9 cellular contexts compared by ENCODE assay signal in genomic region chr10:69181433-69181832, GRCh38. TPM values are rescaled to one million over a fixed set of nuclear protein-coding genes. Genes with fewer than 3 reads are reported as not detected.
DNase-seq lines count a peak whose midpoint lies in the region; ATAC-seq and TF ChIP-seq lines count a peak whose summit lies in the region.
"Had no signal": no experiment of that assay in that cellular context is flagged by ENCODE, and none has a peak within 500 bp of the region (broad histone marks: within the 10 kb centered on the region; RNA-seq: fewer than 3 reads in every experiment).

No MANE protein-coding gene starts in this region.

- H3K9me3 ChIP-seq in BE2C = no peaks in the 10 kb centered on the region
- no peaks in the 10 kb centered on the region for H3K9me3 ChIP-seq in colonic mucosa
- H3K9me3 ChIP-seq in naive thymus-derived CD4-positive, alpha-beta T cell (ENCODE audit: control insufficient read depth in 2 of 3, low read length in 3 of 3) = no peaks in the 10 kb centered on the region
- H3K9me3 ChIP-seq in thyroid gland = no peaks in the 10 kb centered on the region
- H3K9me3 ChIP-seq: Peyer's patch had no signal

- peak overlapping the region; percentile 98 to 100 (median 99) for H3K27ac Mint-ChIP-seq in naive thymus-derived CD4-positive, alpha-beta T cell

- CTCF ChIA-PET in naive thymus-derived CD4-positive, alpha-beta T cell (lab: Charles Lee) = no interaction called here

- peaks cover 61% of the 10 kb centered on the region for H3K79me2 ChIP-seq in KMS-11 (ENCODE audit: insufficient read depth, low read depth)

- H2AFZ ChIP-seq in KMS-11 (ENCODE audit: low read depth) = no peak overlapping the region

- no peaks in the 10 kb centered on the region for H3K27me3 Mint-ChIP-seq in naive thymus-derived CD4-positive, alpha-beta T cell

- H3K27ac ChIP-seq in KMS-11 (peak overlapping the region; percentile 77), colonic mucosa (no peak overlapping the region), thyroid gland (no peak overlapping the region)
- peak overlapping the region; percentile 95 for H3K27ac ChIP-seq in naive thymus-derived CD4-positive, alpha-beta T cell (ENCODE audit: low read depth, low read length)

- POLR2A ChIA-PET in naive thymus-derived CD4-positive, alpha-beta T cell (lab: Charles Lee) = interaction anchor here (1.4 kb wide), 1 partner anchor 57 kb away, joined by 5 read pairs; no protein-coding TSS in a partner anchor

- H3K36me3 Mint-ChIP-seq in naive thymus-derived CD4-positive, alpha-beta T cell = peaks cover 0 to 16% (median 5%) of the 10 kb centered on the region in 5 donors

- DNase-seq in BE2C (no peak), colonic mucosa (no peak), NCI-H1048 (lab: John Stamatoyannopoulos, UW) (no peak), thyroid gland (no peak), NCI-H1105 treated with DMSO at 0.1 percent for 48 hours (lab: John Stamatoyannopoulos, UW) (no peak)
- no peak for DNase-seq in naive thymus-derived CD4-positive, alpha-beta T cell
- DNase-seq: Peyer's patch had no signal

- H3K4me3 ChIP-seq in BE2C (ENCODE audit: low read depth, low read length) = peak overlapping the region; percentile 100
- H3K4me3 ChIP-seq in KMS-11 (IDR thresholded peaks at IDR 0.05; ENCODE audit: insufficient read depth, low read depth, low read length) = no peak overlapping the region
- peak overlapping the region; percentile 100 for H3K4me3 ChIP-seq in colonic mucosa
- H3K4me3 ChIP-seq in naive thymus-derived CD4-positive, alpha-beta T cell (ENCODE audit: low read length) = peak overlapping the region; percentile 83
- no peak overlapping the region for H3K4me3 ChIP-seq in thyroid gland (replicated peaks in 1 of 3)

- WGBS in thyroid gland, 2 donors = 55 to 71% methylated on average over 1 of the region's 1 CpG

- peak overlapping the region; percentile 89; the same call in 1 of the 2 replicates for H3K9ac ChIP-seq in KMS-11
- peak overlapping the region; percentile 50 to 98 for H3K9ac ChIP-seq in colonic mucosa (ENCODE audit: low read depth in 2 of 2, low read length in 2 of 2)

- peaks cover 19% of the 10 kb centered on the region for H3K36me3 ChIP-seq in BE2C
- no peaks in the 10 kb centered on the region for H3K36me3 ChIP-seq in KMS-11 (ENCODE audit: insufficient read depth)
- peaks cover 3% of the 10 kb centered on the region for H3K36me3 ChIP-seq in colonic mucosa
- peaks cover 3 to 26% (median 6%) of the 10 kb centered on the region in 3 experiments for H3K36me3 ChIP-seq in naive thymus-derived CD4-positive, alpha-beta T cell (ENCODE audit: control insufficient read depth in 2 of 3, insufficient read depth in 3 of 3, low read length in 3 of 3)
- H3K36me3 ChIP-seq in thyroid gland = peaks cover under 1 to 7% of the 10 kb centered on the region in 2 donors

- H3K4me1 ChIP-seq in BE2C (peaks cover 3% of the 10 kb centered on the region; the same call in 1 of the 2 replicates), KMS-11 (ENCODE audit: low read depth, poor library complexity, severe bottlenecking) (peaks cover 17% of the 10 kb centered on the region), colonic mucosa (peaks cover 4% of the 10 kb centered on the region), thyroid gland (peaks cover 12 to 17% of the 10 kb centered on the region in 2 donors)
- peaks cover 12 to 15% of the 10 kb centered on the region in 2 donors for H3K4me1 ChIP-seq in naive thymus-derived CD4-positive, alpha-beta T cell (ENCODE audit: control insufficient read depth in 2 of 2, insufficient read depth in 2 of 2, low read length in 2 of 2)

- TF ChIP-seq CTCF in BE2C (IDR thresholded peaks at IDR 0.05; ENCODE audit: low read depth, low read length) (no peak), KMS-11 (conservative IDR thresholded peaks at IDR 0.05; ENCODE audit: low read depth, low read length) (no peak), colonic mucosa (IDR thresholded peaks at IDR 0.05) (no peak), thyroid gland (IDR thresholded peaks at IDR 0.05) (no peak)

- H3K27me3 ChIP-seq in BE2C (no peaks in the 10 kb centered on the region), KMS-11 (ENCODE audit: insufficient read depth, low read depth) (no peaks in the 10 kb centered on the region), colonic mucosa (no peaks in the 10 kb centered on the region), thyroid gland (no peaks in the 10 kb centered on the region)
- H3K27me3 ChIP-seq in naive thymus-derived CD4-positive, alpha-beta T cell (ENCODE audit: control insufficient read depth in 2 of 2, insufficient read depth in 2 of 2, low read length in 2 of 2) = no peaks in the 10 kb centered on the region
- H3K27me3 ChIP-seq: Peyer's patch had no signal

- H3K4me1 Mint-ChIP-seq in naive thymus-derived CD4-positive, alpha-beta T cell = peaks cover 25 to 66% (median 47%) of the 10 kb centered on the region in 7 donors

- no peak for ATAC-seq in naive thymus-derived CD4-positive, alpha-beta T cell
- ATAC-seq in GM18907 (IDR thresholded peaks at IDR 0.05; ENCODE audit: unreplicated experiment) = no peak

- intact Hi-C loops in colonic mucosa (cut with DNase I) = no loop called here
- intact Hi-C loops in naive thymus-derived CD4-positive, alpha-beta T cell (cut with micrococcal nuclease) = loop anchor here (2.0 to 5.0 kb wide), 4 partner anchors 41 to 279 kb away; partner anchors contain the start of gene DDX50 (in 1 of the 2)
- intact Hi-C loops in thyroid gland (cut with DNase I) = no loop called here

- no peak for TF ChIP-seq POLR2A in thyroid gland (IDR thresholded peaks at IDR 0.05)

- peak overlapping the region; percentile 66 for H3K4me2 ChIP-seq in KMS-11

- 0 out of 2 replicates have a peak, but pooled peaks cover 3% of the 10 kb centered on the region for H4K20me1 ChIP-seq in KMS-11 (ENCODE audit: insufficient read depth)

- H3K9me3 Mint-ChIP-seq in naive thymus-derived CD4-positive, alpha-beta T cell = peaks cover 0 to 3% (median 0%) of the 10 kb centered on the region in 11 donors

- H3K4me3 Mint-ChIP-seq in naive thymus-derived CD4-positive, alpha-beta T cell = peak overlapping the region; percentile 85 to 98 (median 96)

RNA-seq across cellular contexts. Expression of gene SUPV3L1, which starts 1.4 kb away (rescaled TPM):
- 42.0 TPM for polyA plus RNA-seq in BE2C (2012; ENCODE audit: insufficient read depth, insufficient read length, low read depth)
- total RNA-seq in colonic mucosa = 10 to 100 TPM; 26.8 to 35.3 TPM
- total RNA-seq in naive thymus-derived CD4-positive, alpha-beta T cell = 10 to 100 TPM; 39.3 to 63.2 (median 42.1) TPM
- polyA plus RNA-seq in naive thymus-derived CD4-positive, alpha-beta T cell = 10 to 100 TPM; 16.5 to 25.2 TPM
- 10 to 100 TPM; 25.1 to 31.6 (median 27.8) TPM for total RNA-seq in thyroid gland

RNA-seq across cellular contexts. Expression of gene HKDC1, which starts 38.7 kb away (rescaled TPM):
- polyA plus RNA-seq in BE2C (2012; ENCODE audit: insufficient read depth, insufficient read length, low read depth) = not detected
- total RNA-seq in colonic mucosa (10 to 100 TPM; 14.7 to 19.0 TPM), thyroid gland (10 to 100 TPM in 2 of 4 donors, 1 to 10 TPM in 2; 2.4 to 21.1 (median 8.5) TPM)
- 1 to 10 TPM; 1.9 to 4.8 (median 4.1) TPM for total RNA-seq in naive thymus-derived CD4-positive, alpha-beta T cell
- polyA plus RNA-seq in naive thymus-derived CD4-positive, alpha-beta T cell = 10 to 100 TPM in 1 of 2 donors, 1 to 10 TPM in 1; 2.8 to 10.9 TPM

RNA-seq across cellular contexts. Expression of gene VPS26A, which starts 57.5 kb away (rescaled TPM):
- 21.3 TPM for polyA plus RNA-seq in BE2C (2012; ENCODE audit: insufficient read depth, insufficient read length, low read depth)
- 10 to 100 TPM; 61.4 to 62.7 TPM for total RNA-seq in colonic mucosa
- total RNA-seq in naive thymus-derived CD4-positive, alpha-beta T cell = 10 to 100 TPM; 25.5 to 35.0 (median 29.5) TPM
- polyA plus RNA-seq in naive thymus-derived CD4-positive, alpha-beta T cell = 10 to 100 TPM; 27.4 to 29.1 TPM
- 10 to 100 TPM; 32.5 to 41.0 (median 36.7) TPM for total RNA-seq in thyroid gland

Comparison
In these comparisons a context has a peak if more than half of its experiments do, and no peak if none do; other contexts are left out.
1. H3K4me3 ChIP-seq: peak in BE2C (single experiment), colonic mucosa (single experiment) and naive thymus-derived CD4-positive, alpha-beta T cell (single experiment); none in KMS-11 (single experiment) and thyroid gland (0 of 3).
2. H3K27ac ChIP-seq: peak in KMS-11 (single experiment) and naive thymus-derived CD4-positive, alpha-beta T cell (single experiment); none in colonic mucosa (single experiment) and thyroid gland (0 of 3).
3. intact Hi-C loops: an anchor here in naive thymus-derived CD4-positive, alpha-beta T cell (2.0 to 5.0 kb wide); none called in colonic mucosa and thyroid gland.